ENCODE assay signal across 21 cellular contexts in genomic region chr11:102622258-102622657, GRCh38. TPM values are rescaled to one million over a fixed set of nuclear protein-coding genes. Genes with fewer than 3 reads are reported as not detected.
DNase-seq lines count a peak whose midpoint lies in the region; ATAC-seq, FAIRE-seq and TF ChIP-seq lines count a peak whose summit lies in the region.
"Had no signal": no experiment of that assay in that cellular context is flagged by ENCODE, and none has a peak within 500 bp of the region (broad histone marks: within the 10 kb centered on the region; RNA-seq: fewer than 3 reads in every experiment).

No MANE protein-coding gene starts in this region.

- H3K79me2 ChIP-seq in Loucy (ENCODE audit: insufficient read depth, low read length) = no peaks in the 10 kb centered on the region

- no peaks in the 10 kb centered on the region for H3K79me1 ChIP-seq in mesenchymal stem cell (replicated peaks; ENCODE audit: low read length, poor library complexity, severe bottlenecking)

- H3K23ac ChIP-seq in mesenchymal stem cell (ENCODE audit: low read length in 2 of 2) = no peak overlapping the region

- H3K4me1 ChIP-seq in Loucy (ENCODE audit: insufficient read depth, low read length, poor library complexity, severe bottlenecking) = peaks cover 3% of the 10 kb centered on the region
- no peaks in the 10 kb centered on the region for H3K4me1 ChIP-seq in mesenchymal stem cell (ENCODE audit: control insufficient read depth, insufficient read depth, low read depth, low read length)

- H3K9me2 ChIP-seq in Loucy (replicated peaks; ENCODE audit: low read depth, low read length) = no peaks in the 10 kb centered on the region

- no peak overlapping the region for H2BK5ac ChIP-seq in mesenchymal stem cell (ENCODE audit: low read depth, low read length, poor library complexity, severe bottlenecking)

- TF ChIP-seq CTCF in Loucy (conservative IDR thresholded peaks at IDR 0.05; ENCODE audit: low read length) (no peak), brain microvascular endothelial cell (IDR thresholded peaks at IDR 0.05; ENCODE audit: low read depth, low read length, missing control alignments) (no peak)

- H3K4me3 Mint-ChIP-seq in immature natural killer cell = no peak overlapping the region
- H3K4me3 Mint-ChIP-seq: CD14-positive monocyte; CD8-positive, alpha-beta T cell; H9 had no signal

- no peak overlapping the region for H2AK5ac ChIP-seq in mesenchymal stem cell (ENCODE audit: low read length, severe bottlenecking)

- peak overlapping the region in 1 of 2 experiments; percentile 51 for H2BK12ac ChIP-seq in mesenchymal stem cell (ENCODE audit: low read length in 2 of 2)

- no peak for ATAC-seq in GM19035 (IDR thresholded peaks at IDR 0.05; ENCODE audit: unreplicated experiment)
- ATAC-seq: A549; CD8-positive, alpha-beta T cell had no signal

- H3K36me3 Mint-ChIP-seq in immature natural killer cell = no peaks in the 10 kb centered on the region
- H3K36me3 Mint-ChIP-seq: CD14-positive monocyte; CD8-positive, alpha-beta T cell had no signal

- peak overlapping the region; percentile 16 for H4K8ac ChIP-seq in mesenchymal stem cell (ENCODE audit: low read length)

- H3K9me3 ChIP-seq in Loucy (ENCODE audit: insufficient read depth, low read depth, low read length) = no peaks in the 10 kb centered on the region
- H3K9me3 ChIP-seq in mesenchymal stem cell (ENCODE audit: control insufficient read depth, low read length) = no peaks in the 10 kb centered on the region
- H3K9me3 ChIP-seq: A549 had no signal

- no peak overlapping the region for H3K27ac ChIP-seq in mesenchymal stem cell (ENCODE audit: low read length, poor library complexity, severe bottlenecking)
- no peak overlapping the region for H3K27ac ChIP-seq in brain microvascular endothelial cell
- H3K27ac ChIP-seq: A549, GM23248 had no signal

- no peaks in the 10 kb centered on the region for H3F3A ChIP-seq in Loucy (ENCODE audit: low read depth)

- H3K14ac ChIP-seq in mesenchymal stem cell (ENCODE audit: low read length in 2 of 2) = peak overlapping the region in 1 of 2 experiments; percentile 35

- H3K9ac ChIP-seq in Loucy (ENCODE audit: low read depth, low read length, poor library complexity, severe bottlenecking) (no peak overlapping the region), mesenchymal stem cell (ENCODE audit: low read length) (no peak overlapping the region)
- H3K9ac ChIP-seq: GM23248 had no signal

- H3K36me3 ChIP-seq in Loucy (ENCODE audit: insufficient read depth, low read length) (no peaks in the 10 kb centered on the region), mesenchymal stem cell (ENCODE audit: control insufficient read depth in 1 of 2, insufficient read depth in 2 of 2, low read depth in 1 of 2, low read length in 2 of 2) (no peaks in the 10 kb centered on the region), brain microvascular endothelial cell (replicated peaks) (no peaks in the 10 kb centered on the region)

- FAIRE-seq in urothelium cell line (lab: Jason Lieb, UNC) = peak; percentile 58
- FAIRE-seq: A549, D721Med, HTR-8/SVneo had no signal

- no peak overlapping the region for H3K4ac ChIP-seq in mesenchymal stem cell (ENCODE audit: low read depth in 1 of 2, low read length in 2 of 2)

- H3K27me3 Mint-ChIP-seq in immature natural killer cell (ENCODE audit: low read depth in 3 of 3) = peaks cover 0 to 4% (median 0%) of the 10 kb centered on the region in 3 donors

- H3K27ac Mint-ChIP-seq in immature natural killer cell = no peak overlapping the region
- H3K27ac Mint-ChIP-seq: CD14-positive monocyte; CD8-positive, alpha-beta T cell had no signal

- H2AFZ ChIP-seq in Loucy (ENCODE audit: low read length) (peak overlapping the region; percentile 29; the same call in 1 of the 2 replicates), mesenchymal stem cell (ENCODE audit: low read depth, low read length) (peak overlapping the region; percentile 78)
- H2AFZ ChIP-seq: GM23248 had no signal

- H3K4me3 ChIP-seq in Loucy (ENCODE audit: low read length, poor library complexity, severe bottlenecking) (no peak overlapping the region), mesenchymal stem cell (ENCODE audit: insufficient read depth in 1 of 2, low read depth in 1 of 2, low read length in 2 of 2) (no peak overlapping the region), brain microvascular endothelial cell (ENCODE audit: low read depth, low read length) (no peak overlapping the region)
- H3K4me3 ChIP-seq: A549, GM23248 had no signal

- in situ Hi-C loops in brain microvascular endothelial cell (cut with HindIII; ENCODE audit: low pct_ligation_motif_present, low sequenced_read_pairs) = no loop called here

- H4K20me1 ChIP-seq in Loucy (ENCODE audit: insufficient read depth, low read length, poor library complexity, severe bottlenecking) = no peaks in the 10 kb centered on the region

- H3K9me3 Mint-ChIP-seq in immature natural killer cell = no peaks in the 10 kb centered on the region
- H3K9me3 Mint-ChIP-seq: CD14-positive monocyte; CD8-positive, alpha-beta T cell; H9 had no signal

- H3K27me3 ChIP-seq in Loucy (ENCODE audit: insufficient read depth, low read length, poor library complexity, severe bottlenecking) = no peaks in the 10 kb centered on the region
- H3K27me3 ChIP-seq in mesenchymal stem cell (ENCODE audit: control insufficient read depth in 1 of 2, insufficient read depth in 1 of 2, low read length in 2 of 2) = no peaks in the 10 kb centered on the region
- H3K27me3 ChIP-seq in brain microvascular endothelial cell (replicated peaks) = no peaks in the 10 kb centered on the region

- H3K4me1 Mint-ChIP-seq in immature natural killer cell = no peaks in the 10 kb centered on the region
- H3K4me1 Mint-ChIP-seq: CD14-positive monocyte had no signal

- no peak overlapping the region for H2BK120ac ChIP-seq in mesenchymal stem cell (ENCODE audit: low read depth, low read length)

- peak overlapping the region; percentile 61 for H4K91ac ChIP-seq in mesenchymal stem cell (ENCODE audit: low read length)

- H2BK15ac ChIP-seq in mesenchymal stem cell (ENCODE audit: low read depth, poor library complexity, severe bottlenecking) = peak overlapping the region; percentile 6

- no peak overlapping the region for H3K4me2 ChIP-seq in Loucy (ENCODE audit: low read depth, low read length, poor library complexity, severe bottlenecking)
- H3K4me2 ChIP-seq in mesenchymal stem cell (ENCODE audit: low read length, poor library complexity, severe bottlenecking) = no peak overlapping the region
- H3K4me2 ChIP-seq: A549 had no signal

- peak overlapping the region in 1 of 2 experiments; percentile 16 for H3K18ac ChIP-seq in mesenchymal stem cell (ENCODE audit: low read depth in 1 of 2, low read length in 2 of 2)

- 61% methylated on average over 5 of the region's 5 CpGs for WGBS in mesenchymal stem cell

- DNase-seq in dermis blood vessel endothelial cell (peak; percentile 28), mesenchymal stem cell (no peak), urothelium cell line (ENCODE audit: low spot score) (no peak), immature natural killer cell (no peak), brain microvascular endothelial cell (no peak)
- DNase-seq: CD8-positive, alpha-beta T cell; COR-L47; DMS153; DMS79 treated with DMSO at 0.1 percent for 48 hours; GDM1; GM23248; H9; KBM-7 had no signal

RNA-seq across cellular contexts. Expression of gene MMP20, which starts 2.9 kb away (rescaled TPM):
- total RNA-seq in dermis blood vessel endothelial cell = not detected in 2 replicates
- not detected for polyA plus RNA-seq in mesenchymal stem cell (2013, experiment 1 of 2)
- polyA plus RNA-seq in mesenchymal stem cell (2013, experiment 2 of 2) = not detected
- not detected for polyA plus RNA-seq in immature natural killer cell
- total RNA-seq: CD8-positive, alpha-beta T cell; GM23248; H9 had no signal
- polyA plus RNA-seq: A549, AG04450, BJ, CD14-positive monocyte, GM23248 had no signal
